1 cellular context compared by ENCODE assay signal in the genomic region with DNA sequence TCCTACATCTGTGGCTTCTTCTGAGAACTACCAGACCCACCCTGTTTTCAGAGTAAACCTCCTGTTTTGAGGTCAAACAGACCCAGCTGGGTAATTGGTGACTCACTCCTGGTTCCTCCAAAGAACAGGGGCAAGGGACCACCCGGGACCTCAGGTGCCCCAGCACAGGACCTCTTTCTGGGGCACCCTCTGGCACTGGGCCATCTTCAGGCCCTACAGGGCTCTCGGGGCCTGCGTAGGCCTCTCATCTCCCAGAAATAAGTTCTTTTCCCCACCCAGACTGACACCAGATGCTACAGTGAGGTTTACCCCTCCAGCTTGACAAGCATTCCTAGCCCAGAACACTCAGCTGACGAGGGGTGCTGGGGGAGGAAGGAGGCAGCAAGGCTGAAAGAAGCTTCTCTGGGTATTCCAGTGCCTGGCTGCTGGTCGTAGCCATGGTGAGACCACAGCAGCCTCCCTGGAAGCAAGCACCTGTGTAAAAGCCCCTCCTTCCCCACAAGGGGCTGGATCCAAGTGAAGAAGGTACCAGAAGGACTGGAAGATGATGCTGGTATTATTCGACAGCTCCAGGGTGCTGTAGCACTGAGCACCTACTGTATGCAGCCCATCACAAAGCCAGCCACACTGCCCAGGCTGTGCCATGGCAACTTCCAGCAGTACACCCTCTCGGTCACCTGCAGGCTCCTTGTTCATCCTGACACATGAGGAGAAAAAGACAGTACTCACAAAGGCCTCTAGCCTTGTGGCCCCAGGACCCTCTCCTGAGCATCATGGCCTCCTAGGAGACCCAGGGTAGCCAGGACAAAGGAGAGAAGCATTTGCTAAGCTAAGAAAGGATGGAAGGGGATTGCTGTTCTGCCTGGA.
TF ChIP-seq lines count a peak whose summit lies in the region.

No MANE protein-coding gene starts in this region.

TF ChIP-seq in GM12878, 131 proteins besides CTCF, POLR2A, EP300 and RAD21:
- TF ChIP-seq FOXM1 (IDR thresholded peaks at IDR 0.05; ENCODE audit: low read depth, low read length), result no peak
- TF ChIP-seq RUNX3 (IDR thresholded peaks at IDR 0.05; ENCODE audit: low read length), result peak; percentile 57
- TF ChIP-seq CEBPB (IDR thresholded peaks at IDR 0.05; ENCODE audit: borderline replicate concordance in 1 of 2, low read depth in 2 of 2, low read length in 2 of 2), result no peak
- TF ChIP-seq KDM1A (IDR thresholded peaks at IDR 0.05; ENCODE audit: borderline replicate concordance), result no peak
- no peak for TF ChIP-seq SIX5 (IDR thresholded peaks at IDR 0.05; ENCODE audit: low read depth, low read length, severe bottlenecking)
- no peak for TF ChIP-seq MEF2B (IDR thresholded peaks at IDR 0.05; ENCODE audit: partially characterized antibody, poor library complexity, severe bottlenecking)
- no peak for TF ChIP-seq ETV6 (conservative IDR thresholded peaks at IDR 0.05 in 1 of 2, IDR thresholded peaks at IDR 0.05 in 1 of 2; ENCODE audit: borderline replicate concordance in 1 of 2, low read depth in 1 of 2)
- no peak for TF ChIP-seq SMC3 (IDR thresholded peaks at IDR 0.05; ENCODE audit: borderline replicate concordance, low read length)
